ENCODE assay signal across 19 cellular contexts in genomic region chr20:47031821-47032220, GRCh38.
A peak's percentile ranks its signal among the peaks of the same experiment; 100 is the strongest.
DNase-seq lines count a peak whose midpoint lies in the region; ATAC-seq and TF ChIP-seq lines count a peak whose summit lies in the region.
"Had no signal": no experiment of that assay in that cellular context is flagged by ENCODE, and none has a peak within 500 bp of the region (broad histone marks: within the 10 kb centered on the region; RNA-seq: fewer than 3 reads in every experiment).

No MANE protein-coding gene starts in this region.

- H3K4me1 ChIP-seq in heart right ventricle (peaks cover 0 to 8% (median 0%) of the 10 kb centered on the region in 9 donors), adrenal gland (replicated peaks in 1 of 2) (no peaks in the 10 kb centered on the region)

- H3K4me3 ChIP-seq in heart right ventricle (no peak overlapping the region), adrenal gland (no peak overlapping the region)

- DNase-seq in DMS 273 (lab: John Stamatoyannopoulos, UW; ENCODE audit: unreplicated experiment) (peak; percentile 33), DMS 273 treated with DMSO at 0.1 percent for 48 hours (lab: John Stamatoyannopoulos, UW) (no peak), cardiac septum (ENCODE audit: low spot score) (peak; percentile 22), heart right ventricle (no peak), mesothelial cell of epicardium (ENCODE audit: low spot score in 2 of 2, unreplicated experiment in 2 of 2) (no peak), adrenal gland (no peak), germinal center (ENCODE audit: low spot score) (no peak), T-helper 1 cell (no peak)
- DNase-seq: GDM1, H7, HFFc6, NCI-H187, NCI-H446, OCI-M1, RPMI8226, SHP77 treated with DMSO at 0.1 percent for 48 hours had no signal

- no peaks in the 10 kb centered on the region for H3K36me3 ChIP-seq in heart right ventricle
- H3K36me3 ChIP-seq in adrenal gland (replicated peaks in 1 of 2), result no peaks in the 10 kb centered on the region

- no peak overlapping the region for H3K4me3 Mint-ChIP-seq in mesothelial cell of epicardium
- H3K4me3 Mint-ChIP-seq: HFFc6 had no signal

- no peak overlapping the region for H3K27ac ChIP-seq in heart right ventricle
- H3K27ac ChIP-seq in adrenal gland, result no peak overlapping the region
- H3K27ac ChIP-seq: 22Rv1, HL-60, KMS-11 had no signal

- H3K36me3 Mint-ChIP-seq in mesothelial cell of epicardium, result peaks cover 3% of the 10 kb centered on the region

- H3K27me3 ChIP-seq in heart right ventricle (peaks cover 0 to 3% (median 0%) of the 10 kb centered on the region in 7 donors), adrenal gland (no peaks in the 10 kb centered on the region)

- ATAC-seq in heart right ventricle, result no peak

- H3K9me3 ChIP-seq in heart right ventricle (peaks cover 0 to 20% (median 0%) of the 10 kb centered on the region in 11 donors), adrenal gland (replicated peaks in 1 of 3) (no peaks in the 10 kb centered on the region)

- intact Hi-C loops in cardiac septum (cut with DNase I) (no loop called here), heart right ventricle (cut with DNase I) (no loop called here), adrenal gland (cut with DNase I) (no loop called here)

- H3K4me1 Mint-ChIP-seq in mesothelial cell of epicardium, result peaks cover 43% of the 10 kb centered on the region

- peaks cover 5% of the 10 kb centered on the region for H3K9me3 Mint-ChIP-seq in mesothelial cell of epicardium
- H3K9me3 Mint-ChIP-seq: HFFc6 had no signal

- peak overlapping the region; percentile 70 for H3K27ac Mint-ChIP-seq in mesothelial cell of epicardium
- H3K27ac Mint-ChIP-seq: HFFc6 had no signal

- 93 to 100% methylated on average over 1 of the region's 1 CpG for WGBS in heart right ventricle, 2 donors
- WGBS in adrenal gland, 4 donors, result 80 to 95% (median 88%) methylated on average over 1 of the region's 1 CpG

- no peaks in the 10 kb centered on the region for H3K27me3 Mint-ChIP-seq in mesothelial cell of epicardium (ENCODE audit: low read depth)

- TF ChIP-seq CTCF in heart right ventricle (IDR thresholded peaks at IDR 0.05) (no peak), mesothelial cell of epicardium (IDR thresholded peaks at IDR 0.05; ENCODE audit: unreplicated experiment) (no peak), adrenal gland (IDR thresholded peaks at IDR 0.05) (no peak)

- no peak for TF ChIP-seq POLR2A in adrenal gland (IDR thresholded peaks at IDR 0.05)

Comparison
In these comparisons a context has a peak if more than half of its experiments do, and no peak if none do; other contexts are left out.
1. DNase-seq: peak in DMS 273 (single experiment) and cardiac septum (single experiment); none in DMS 273 treated with DMSO at 0.1 percent for 48 hours (single experiment), heart right ventricle (0 of 2), mesothelial cell of epicardium (0 of 2), adrenal gland (0 of 7), germinal center (single experiment) and T-helper 1 cell (0 of 5).